ENCODE assay signal across 14 cellular contexts in genomic region chr2:201971516-201972228, GRCh38.
DNase-seq lines count a peak whose midpoint lies in the region; ATAC-seq, FAIRE-seq and TF ChIP-seq lines count a peak whose summit lies in the region.
"Had no signal": no experiment of that assay in that cellular context is flagged by ENCODE, and none has a peak within 500 bp of the region (broad histone marks: within the 10 kb centered on the region; RNA-seq: fewer than 3 reads in every experiment).

No MANE protein-coding gene starts in this region.

- DNase-seq in AG09309 (ENCODE audit: low read depth) = peak; percentile 68
- no peak for DNase-seq in bronchial epithelial cell (ENCODE audit: low read depth)
- DNase-seq in coronary artery (ENCODE audit: low spot score) = no peak
- DNase-seq in natural killer cell = no peak
- no peak for DNase-seq in posterior vena cava (ENCODE audit: low spot score)
- no peak for DNase-seq in DMS153 (lab: John Stamatoyannopoulos, UW)
- DNase-seq: activated CD4-positive, alpha-beta T cell treated with anti-CD3 and anti-CD28 coated beads, Interleukin-2, amount 10 ng/mL, durations not matched to agents 24 days and 14 days; activated gamma-delta T cell; cortex of kidney; HFFc6; mammary epithelial cell; retina had no signal

- no peaks in the 10 kb centered on the region for H3K9me3 ChIP-seq in HUES64 (ENCODE audit: insufficient read depth, low read depth, low read length)
- H3K9me3 ChIP-seq in iPS-20b (ENCODE audit: insufficient read depth, low read depth, low read length) = no peaks in the 10 kb centered on the region

- peak overlapping the region; percentile 71 for H3K9ac ChIP-seq in HUES64 (ENCODE audit: low read depth, low read length)
- peak overlapping the region; percentile 84 for H3K9ac ChIP-seq in iPS-20b (ENCODE audit: low read depth, low read length)

- no peak for ATAC-seq in natural killer cell

- H3K36me3 ChIP-seq in HUES64 (ENCODE audit: insufficient read depth, low read length) (no peaks in the 10 kb centered on the region), bronchial epithelial cell (ENCODE audit: control insufficient read depth, insufficient read depth, low read length) (no peaks in the 10 kb centered on the region), iPS-20b (ENCODE audit: insufficient read depth, low read depth, low read length) (no peaks in the 10 kb centered on the region)

- intact Hi-C loops in natural killer cell (cut with micrococcal nuclease) (no loop called here), posterior vena cava (cut with DNase I) (loop anchor here in 1 of 2 donors (5.0 kb wide), 1 partner anchor 164 kb away; the partner anchor contains the start of gene CDK15)

- TF ChIP-seq CTCF in AG09309 (IDR thresholded peaks at IDR 0.05; ENCODE audit: control insufficient read depth, insufficient read depth, low read depth, low read length, missing control alignments) (no peak), bronchial epithelial cell (IDR thresholded peaks at IDR 0.05; ENCODE audit: insufficient read depth, low read length, severe bottlenecking) (no peak), coronary artery (IDR thresholded peaks at IDR 0.05) (no peak), natural killer cell (IDR thresholded peaks at IDR 0.05) (no peak)

- H3K27me3 ChIP-seq in HUES64 (ENCODE audit: insufficient read depth, low read length) (no peaks in the 10 kb centered on the region), bronchial epithelial cell (ENCODE audit: control insufficient read depth, insufficient read depth, low read length) (no peaks in the 10 kb centered on the region), iPS-20b (ENCODE audit: insufficient read depth, low read length) (no peaks in the 10 kb centered on the region)

- H3K36me3 Mint-ChIP-seq in natural killer cell = no peaks in the 10 kb centered on the region

- 67% methylated on average over 5 of the region's 5 CpGs for whole genome bisulfite sequencing in HUES64

- H3K9me3 Mint-ChIP-seq in natural killer cell = no peaks in the 10 kb centered on the region
- H3K9me3 Mint-ChIP-seq: activated CD4-positive, alpha-beta T cell treated with anti-CD3 and anti-CD28 coated beads, Interleukin-2, amount 10 ng/mL, durations not matched to agents 24 days and 14 days; HFFc6 had no signal

- peak; percentile 50 for FAIRE-seq in bronchial epithelial cell (lab: Jason Lieb, UNC)

- H3K27ac ChIP-seq in HUES64 (ENCODE audit: low read depth, low read length) = peak overlapping the region; percentile 93
- H3K27ac ChIP-seq in iPS-20b (ENCODE audit: low read length) = peak overlapping the region; percentile 91
- peak overlapping the region in 1 of 2 donors; percentile 27 for H3K27ac ChIP-seq in coronary artery

- no peak overlapping the region for H3K27ac Mint-ChIP-seq in natural killer cell
- H3K27ac Mint-ChIP-seq: activated CD4-positive, alpha-beta T cell treated with anti-CD3 and anti-CD28 coated beads, Interleukin-2, amount 10 ng/mL, durations not matched to agents 24 days and 14 days; HFFc6 had no signal

- H3K27me3 Mint-ChIP-seq in natural killer cell (ENCODE audit: low read depth in 2 of 2) = peaks cover 4 to 8% of the 10 kb centered on the region in 2 donors

- H3K4me3 ChIP-seq in AG09309 (ENCODE audit: control insufficient read depth, low read depth, low read length) (no peak overlapping the region), HUES64 (ENCODE audit: low read length) (peak overlapping the region; percentile 39), bronchial epithelial cell (ENCODE audit: low read depth, low read length) (no peak overlapping the region), iPS-20b (ENCODE audit: low read length) (peak overlapping the region; percentile 62), coronary artery (no peak overlapping the region)

- H3K4me3 Mint-ChIP-seq in natural killer cell = no peak overlapping the region
- H3K4me3 Mint-ChIP-seq: activated CD4-positive, alpha-beta T cell treated with anti-CD3 and anti-CD28 coated beads, Interleukin-2, amount 10 ng/mL, durations not matched to agents 24 days and 14 days; HFFc6 had no signal

- H3K4me1 Mint-ChIP-seq in natural killer cell = no peaks in the 10 kb centered on the region
- H3K4me1 Mint-ChIP-seq: activated CD4-positive, alpha-beta T cell treated with anti-CD3 and anti-CD28 coated beads, Interleukin-2, amount 10 ng/mL, durations not matched to agents 24 days and 14 days had no signal

- H3K4me1 ChIP-seq in HUES64 (ENCODE audit: insufficient read depth, low read length) (peaks cover 40% of the 10 kb centered on the region), iPS-20b (ENCODE audit: insufficient read depth, low read length) (peaks cover 24% of the 10 kb centered on the region)

Comparison
In these comparisons a context has a peak if more than half of its experiments do, and no peak if none do; other contexts are left out.
1. H3K4me3 ChIP-seq: peak in HUES64 (single experiment) and iPS-20b (single experiment); none in AG09309 (single experiment), bronchial epithelial cell (single experiment) and coronary artery (single experiment).